21 cellular contexts compared by ENCODE assay signal in the genomic region with DNA sequence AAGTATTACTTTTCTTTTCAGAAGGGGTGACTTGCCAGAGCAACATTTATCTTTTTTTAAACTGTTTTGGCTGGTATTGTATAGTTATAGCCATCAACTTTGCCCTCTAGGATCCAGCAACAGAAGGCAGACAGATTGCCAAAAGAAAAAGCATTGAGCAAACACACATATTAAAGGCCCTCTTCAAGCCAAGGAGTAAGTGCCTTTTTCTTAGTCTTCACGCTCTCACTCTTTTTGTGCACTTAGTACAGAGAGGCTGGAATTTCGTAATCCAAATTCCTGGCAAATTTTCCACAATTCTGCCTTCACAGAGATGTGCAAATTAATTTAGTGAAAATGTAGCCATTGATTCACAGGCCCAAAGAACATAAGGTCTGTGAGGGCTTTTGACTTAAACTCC.
DNase-seq lines count a peak whose midpoint lies in the region; ATAC-seq, FAIRE-seq and TF ChIP-seq lines count a peak whose summit lies in the region.
"Had no signal": no experiment of that assay in that cellular context is flagged by ENCODE, and none has a peak within 500 bp of the region (broad histone marks: within the 10 kb centered on the region; RNA-seq: fewer than 3 reads in every experiment).

No MANE protein-coding gene starts in this region.

- H3K27ac Mint-ChIP-seq in astrocyte (ENCODE audit: unreplicated experiment): no peak overlapping the region
- H3K27ac Mint-ChIP-seq: B cell; CD4-positive, alpha-beta T cell; CD8-positive, alpha-beta T cell had no signal

- no peak for TF ChIP-seq CTCF in astrocyte (IDR thresholded peaks at IDR 0.05; ENCODE audit: insufficient read depth, low read depth, low read length)

- H3K27me3 Mint-ChIP-seq in astrocyte (ENCODE audit: low read depth, unreplicated experiment): no peaks in the 10 kb centered on the region
- H3K27me3 Mint-ChIP-seq: B cell; CD4-positive, alpha-beta T cell had no signal

- H3K36me3 ChIP-seq in astrocyte (ENCODE audit: insufficient read depth, low read length): no peaks in the 10 kb centered on the region
- H3K36me3 ChIP-seq: BLaER1 treated with 17β-estradiol and CSF1 and Interleukin-3, amounts not matched to agents 10 nM and 100 nM had no signal

- no peaks in the 10 kb centered on the region for H3K4me1 Mint-ChIP-seq in astrocyte (ENCODE audit: low read depth, unreplicated experiment)
- H3K4me1 Mint-ChIP-seq: B cell had no signal

- no peaks in the 10 kb centered on the region for H3K36me3 Mint-ChIP-seq in astrocyte (ENCODE audit: low read depth, unreplicated experiment)
- H3K36me3 Mint-ChIP-seq: CD8-positive, alpha-beta T cell had no signal

- ATAC-seq in left lobe of liver (peak; percentile 32), sciatic nerve (peak; percentile 62), HG03139 (IDR thresholded peaks at IDR 0.05; ENCODE audit: unreplicated experiment) (no peak)
- ATAC-seq: A549; CD8-positive, alpha-beta T cell had no signal

- no peak overlapping the region for H3K4me3 ChIP-seq in astrocyte (ENCODE audit: insufficient read depth, low read depth, low read length)
- H3K4me3 ChIP-seq: A549; BLaER1 treated with 17β-estradiol and CSF1 and Interleukin-3, amounts not matched to agents 10 nM and 100 nM had no signal

- intact Hi-C loops in sciatic nerve (cut with DNase I): no loop called here

- H3K27ac ChIP-seq in astrocyte (ENCODE audit: low read depth, low read length): no peak overlapping the region
- H3K27ac ChIP-seq: A549; BLaER1 treated with 17β-estradiol and CSF1 and Interleukin-3, amounts not matched to agents 10 nM and 100 nM; C4-2B had no signal

- H3K9me3 ChIP-seq in astrocyte (ENCODE audit: insufficient read depth, low read depth, low read length): no peaks in the 10 kb centered on the region
- H3K9me3 ChIP-seq: A549; BLaER1 treated with 17β-estradiol and CSF1 and Interleukin-3, amounts not matched to agents 10 nM and 100 nM; Caco-2 had no signal

- no peaks in the 10 kb centered on the region for H3K9me3 Mint-ChIP-seq in astrocyte (ENCODE audit: unreplicated experiment)
- H3K9me3 Mint-ChIP-seq: CD4-positive, alpha-beta T cell; CD8-positive, alpha-beta T cell had no signal

- no peak overlapping the region for H3K9ac ChIP-seq in astrocyte (ENCODE audit: low read length)
- H3K9ac ChIP-seq: BLaER1 treated with 17β-estradiol and CSF1 and Interleukin-3, amounts not matched to agents 10 nM and 100 nM had no signal

- H3K4me3 Mint-ChIP-seq in astrocyte (ENCODE audit: unreplicated experiment): no peak overlapping the region
- H3K4me3 Mint-ChIP-seq: B cell; CD4-positive, alpha-beta T cell; CD8-positive, alpha-beta T cell had no signal

- no peaks in the 10 kb centered on the region for H3K4me1 ChIP-seq in astrocyte (ENCODE audit: insufficient read depth, low read length)
- H3K4me1 ChIP-seq: A549; BLaER1 treated with 17β-estradiol and CSF1 and Interleukin-3, amounts not matched to agents 10 nM and 100 nM; Caco-2 had no signal

- H3K79me2 ChIP-seq in astrocyte (ENCODE audit: insufficient read depth, low read length): no peaks in the 10 kb centered on the region

- H3K4me2 ChIP-seq in astrocyte (ENCODE audit: low read length): no peak overlapping the region
- H3K4me2 ChIP-seq: A549; BLaER1 treated with 17β-estradiol and CSF1 and Interleukin-3, amounts not matched to agents 10 nM and 100 nM had no signal

- H4K20me1 ChIP-seq in astrocyte (ENCODE audit: insufficient read depth, low read length): no peaks in the 10 kb centered on the region
- H4K20me1 ChIP-seq: BLaER1 treated with 17β-estradiol and CSF1 and Interleukin-3, amounts not matched to agents 10 nM and 100 nM had no signal

- no peak overlapping the region for H2AFZ ChIP-seq in astrocyte (ENCODE audit: low read depth, low read length)

- no peaks in the 10 kb centered on the region for H3K27me3 ChIP-seq in astrocyte (ENCODE audit: insufficient read depth, low read length)

- no peak for DNase-seq in astrocyte (ENCODE audit: low read depth)
- DNase-seq in left lobe of liver (ENCODE audit: low spot score): no peak
- DNase-seq in sciatic nerve (ENCODE audit: low spot score): no peak
- no peak for DNase-seq in A172 (ENCODE audit: low spot score)
- DNase-seq: 8988T; AML-193; Caco-2; Calu3; CD4-positive, alpha-beta T cell; CD8-positive, alpha-beta T cell; DMS79 treated with DMSO at 0.1 percent for 48 hours; GF-D8 had no signal

- FAIRE-seq in astrocyte (lab: Jason Lieb, UNC): peak; percentile 83
- FAIRE-seq: A549, D721Med, G401.6, GM12891, GM19239 had no signal
